1 cellular context compared by ENCODE assay signal in the genomic region with DNA sequence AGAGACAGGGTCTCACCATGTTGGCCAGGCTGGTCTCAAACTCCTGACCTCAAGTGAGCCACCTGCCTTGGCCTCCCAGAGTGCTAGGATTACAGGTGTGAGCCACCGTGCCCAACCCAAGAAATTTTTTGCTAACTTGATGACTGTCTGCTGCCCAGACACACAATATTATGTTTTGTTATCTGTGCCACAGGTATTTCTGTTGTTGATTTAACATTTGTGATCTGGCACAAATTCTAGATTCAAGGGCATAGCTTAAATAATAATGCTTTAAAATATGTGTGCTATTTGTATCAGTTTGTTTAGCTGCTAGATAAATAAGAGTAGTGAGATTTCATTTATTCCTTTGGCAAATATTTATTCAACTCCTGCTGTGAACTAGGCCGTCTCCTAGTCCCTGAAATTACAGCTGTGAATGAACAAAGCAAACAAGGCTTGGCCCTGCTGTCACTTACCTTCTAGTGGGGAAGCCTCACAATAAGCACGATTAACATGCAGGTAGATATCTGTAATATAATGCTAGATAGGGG.
TF ChIP-seq lines count a peak whose summit lies in the region.

No MANE protein-coding gene starts in this region.

TF ChIP-seq in HepG2, 621 proteins besides CTCF, POLR2A, EP300 and RAD21 (continued from another document and continues in another):
- TF ChIP-seq ZNF546 (CRISPR knock-in tag; conservative IDR thresholded peaks at IDR 0.05) (no peak), KDM1A (CRISPR knock-in tag; IDR thresholded peaks at IDR 0.05) (peak; percentile 87), SETDB1 (CRISPR knock-in tag; IDR thresholded peaks at IDR 0.05; ENCODE audit: borderline replicate concordance) (no peak), THAP11 (CRISPR knock-in tag; IDR thresholded peaks at IDR 0.05) (peak; percentile 69; the same call in 1 of the 2 replicates), GFI1 (CRISPR knock-in tag; IDR thresholded peaks at IDR 0.05; ENCODE audit: borderline replicate concordance) (peak; percentile 97), CC2D1A (CRISPR knock-in tag; IDR thresholded peaks at IDR 0.05) (no peak), ELF3 (CRISPR knock-in tag; IDR thresholded peaks at IDR 0.05) (peak; percentile 64; the same call in 1 of the 2 replicates), NR2F1 (CRISPR knock-in tag; IDR thresholded peaks at IDR 0.05) (peak in 1 of 2 experiments; percentile 77; a peak in 2 of 4 replicates), ZNF34 (CRISPR knock-in tag; IDR thresholded peaks at IDR 0.05; ENCODE audit: borderline replicate concordance) (peak; percentile 67; the same call in 1 of the 2 replicates), HNRNPH1 (optimal IDR thresholded peaks at IDR 0.05; ENCODE audit: low read depth, low read length) (no peak), NFKBIZ (CRISPR knock-in tag; IDR thresholded peaks at IDR 0.05) (peak; percentile 84), ESRRA (CRISPR knock-in tag; IDR thresholded peaks at IDR 0.05; ENCODE audit: low read depth) (peak; percentile 55; the same call in 1 of the 2 replicates), KAT7 (CRISPR knock-in tag; IDR thresholded peaks at IDR 0.05; ENCODE audit: borderline replicate concordance) (no peak), STAT5B (CRISPR knock-in tag; IDR thresholded peaks at IDR 0.05) (no peak), JARID2 (CRISPR knock-in tag; IDR thresholded peaks at IDR 0.05; ENCODE audit: insufficient replicate concordance) (no peak), PPARG (CRISPR knock-in tag; conservative IDR thresholded peaks at IDR 0.05) (peak; percentile 86), ZNF605 (CRISPR knock-in tag; IDR thresholded peaks at IDR 0.05) (peak; percentile 52; the same call in 1 of the 2 replicates), KLF16 (CRISPR knock-in tag; IDR thresholded peaks at IDR 0.05) (peak in 1 of 2 experiments; percentile 65; a peak in 1 of 4 replicates), ZSCAN25 (CRISPR knock-in tag; IDR thresholded peaks at IDR 0.05) (no peak), ZNF788 (CRISPR knock-in tag; IDR thresholded peaks at IDR 0.05; ENCODE audit: borderline replicate concordance) (no peak; the same call in 1 of the 2 replicates), ZNF878 (CRISPR knock-in tag; IDR thresholded peaks at IDR 0.05) (no peak; the same call in 1 of the 2 replicates), FOXM1 (CRISPR knock-in tag; IDR thresholded peaks at IDR 0.05) (no peak), YEATS2 (CRISPR knock-in tag; IDR thresholded peaks at IDR 0.05; ENCODE audit: borderline replicate concordance) (peak; percentile 21; the same call in 1 of the 2 replicates), CEBPB (IDR thresholded peaks at IDR 0.05; ENCODE audit: borderline replicate concordance, low read depth, low read length) (no peak), RXRB (CRISPR knock-in tag; IDR thresholded peaks at IDR 0.05; ENCODE audit: borderline replicate concordance) (peak; percentile 84), ZNF232 (CRISPR knock-in tag; IDR thresholded peaks at IDR 0.05; ENCODE audit: borderline replicate concordance) (no peak), TCF12 (IDR thresholded peaks at IDR 0.05) (no peak), TCF12 (CRISPR knock-in tag; IDR thresholded peaks at IDR 0.05) (0 out of 2 replicates have a peak, but pooled peaks have one; percentile 60), MTA1 (CRISPR knock-in tag; IDR thresholded peaks at IDR 0.05; ENCODE audit: borderline replicate concordance) (0 out of 2 replicates have a peak, but pooled peaks have one; percentile 47), ZNF432 (CRISPR knock-in tag; IDR thresholded peaks at IDR 0.05; ENCODE audit: borderline replicate concordance) (no peak), ZNF549 (CRISPR knock-in tag; IDR thresholded peaks at IDR 0.05) (no peak), TOPORS (CRISPR knock-in tag; IDR thresholded peaks at IDR 0.05) (no peak), TARDBP (CRISPR knock-in tag; IDR thresholded peaks at IDR 0.05) (peak; percentile 69; the same call in 1 of the 2 replicates), NCOR1 (IDR thresholded peaks at IDR 0.05; ENCODE audit: borderline replicate concordance, low read length) (peak; percentile 70; the same call in 1 of the 2 replicates), MAFK (conservative IDR thresholded peaks at IDR 0.05 in 1 of 2, IDR thresholded peaks at IDR 0.05 in 1 of 2; ENCODE audit: low read length in 2 of 2) (no peak), NFE2L1 (CRISPR knock-in tag; IDR thresholded peaks at IDR 0.05; ENCODE audit: borderline replicate concordance) (no peak), ZNF672 (CRISPR knock-in tag; IDR thresholded peaks at IDR 0.05) (no peak), ZFP1 (CRISPR knock-in tag; IDR thresholded peaks at IDR 0.05) (peak; percentile 83; the same call in 1 of the 2 replicates), TAF1 (CRISPR knock-in tag; IDR thresholded peaks at IDR 0.05) (no peak), SNAI1 (CRISPR knock-in tag; IDR thresholded peaks at IDR 0.05; ENCODE audit: borderline replicate concordance) (no peak), BCL6 (CRISPR knock-in tag; IDR thresholded peaks at IDR 0.05) (peak; percentile 88), ZNF354B (CRISPR knock-in tag; IDR thresholded peaks at IDR 0.05) (no peak), ZNF816 (CRISPR knock-in tag; IDR thresholded peaks at IDR 0.05; ENCODE audit: borderline replicate concordance) (0 out of 2 replicates have a peak, but pooled peaks have one; percentile 36), ZNF382 (CRISPR knock-in tag; IDR thresholded peaks at IDR 0.05; ENCODE audit: borderline replicate concordance) (no peak), NCOA2 (CRISPR knock-in tag; IDR thresholded peaks at IDR 0.05) (peak; percentile 93), JUNB (CRISPR knock-in tag; IDR thresholded peaks at IDR 0.05; ENCODE audit: borderline replicate concordance) (0 out of 2 replicates have a peak, but pooled peaks have one; percentile 13), NAIF1 (CRISPR knock-in tag; IDR thresholded peaks at IDR 0.05; ENCODE audit: borderline replicate concordance) (no peak)
- TF ChIP-seq, protein P1, sequence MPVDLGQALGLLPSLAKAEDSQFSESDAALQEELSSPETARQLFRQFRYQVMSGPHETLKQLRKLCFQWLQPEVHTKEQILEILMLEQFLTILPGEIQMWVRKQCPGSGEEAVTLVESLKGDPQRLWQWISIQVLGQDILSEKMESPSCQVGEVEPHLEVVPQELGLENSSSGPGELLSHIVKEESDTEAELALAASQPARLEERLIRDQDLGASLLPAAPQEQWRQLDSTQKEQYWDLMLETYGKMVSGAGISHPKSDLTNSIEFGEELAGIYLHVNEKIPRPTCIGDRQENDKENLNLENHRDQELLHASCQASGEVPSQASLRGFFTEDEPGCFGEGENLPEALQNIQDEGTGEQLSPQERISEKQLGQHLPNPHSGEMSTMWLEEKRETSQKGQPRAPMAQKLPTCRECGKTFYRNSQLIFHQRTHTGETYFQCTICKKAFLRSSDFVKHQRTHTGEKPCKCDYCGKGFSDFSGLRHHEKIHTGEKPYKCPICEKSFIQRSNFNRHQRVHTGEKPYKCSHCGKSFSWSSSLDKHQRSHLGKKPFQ (CRISPR knock-in tag; IDR thresholded peaks at IDR 0.05; ENCODE audit: insufficient replicate concordance): peak; percentile 61
- TF ChIP-seq, protein P2, sequence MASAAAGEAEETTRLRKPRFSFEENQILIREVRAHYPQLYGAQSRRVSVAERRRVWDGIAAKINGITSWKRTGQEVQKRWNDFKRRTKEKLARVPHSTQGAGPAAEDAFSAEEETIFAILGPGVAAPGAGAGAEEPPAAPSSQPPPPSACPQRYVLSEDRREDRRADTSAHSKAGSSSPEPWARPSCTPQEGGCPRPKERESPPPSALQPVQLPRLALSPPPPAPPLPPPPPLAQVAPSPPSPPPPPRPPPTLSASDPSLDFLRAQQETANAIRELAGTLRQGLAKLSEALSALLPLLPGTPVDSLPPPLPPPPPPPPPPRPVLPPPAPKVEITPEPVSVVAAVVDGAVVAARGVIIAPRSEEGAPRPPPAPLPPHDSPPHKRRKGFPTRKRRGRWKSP (CRISPR knock-in tag; IDR thresholded peaks at IDR 0.05): peak; percentile 67; the same call in 1 of the 2 replicates
- TF ChIP-seq, protein P3, sequence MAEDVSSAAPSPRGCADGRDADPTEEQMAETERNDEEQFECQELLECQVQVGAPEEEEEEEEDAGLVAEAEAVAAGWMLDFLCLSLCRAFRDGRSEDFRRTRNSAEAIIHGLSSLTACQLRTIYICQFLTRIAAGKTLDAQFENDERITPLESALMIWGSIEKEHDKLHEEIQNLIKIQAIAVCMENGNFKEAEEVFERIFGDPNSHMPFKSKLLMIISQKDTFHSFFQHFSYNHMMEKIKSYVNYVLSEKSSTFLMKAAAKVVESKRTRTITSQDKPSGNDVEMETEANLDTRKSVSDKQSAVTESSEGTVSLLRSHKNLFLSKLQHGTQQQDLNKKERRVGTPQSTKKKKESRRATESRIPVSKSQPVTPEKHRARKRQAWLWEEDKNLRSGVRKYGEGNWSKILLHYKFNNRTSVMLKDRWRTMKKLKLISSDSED (CRISPR knock-in tag; IDR thresholded peaks at IDR 0.05): no peak
- TF ChIP-seq, protein P4, sequence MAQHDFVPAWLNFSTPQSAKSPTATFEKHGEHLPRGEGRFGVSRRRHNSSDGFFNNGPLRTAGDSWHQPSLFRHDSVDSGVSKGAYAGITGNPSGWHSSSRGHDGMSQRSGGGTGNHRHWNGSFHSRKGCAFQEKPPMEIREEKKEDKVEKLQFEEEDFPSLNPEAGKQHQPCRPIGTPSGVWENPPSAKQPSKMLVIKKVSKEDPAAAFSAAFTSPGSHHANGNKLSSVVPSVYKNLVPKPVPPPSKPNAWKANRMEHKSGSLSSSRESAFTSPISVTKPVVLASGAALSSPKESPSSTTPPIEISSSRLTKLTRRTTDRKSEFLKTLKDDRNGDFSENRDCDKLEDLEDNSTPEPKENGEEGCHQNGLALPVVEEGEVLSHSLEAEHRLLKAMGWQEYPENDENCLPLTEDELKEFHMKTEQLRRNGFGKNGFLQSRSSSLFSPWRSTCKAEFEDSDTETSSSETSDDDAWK (CRISPR knock-in tag; IDR thresholded peaks at IDR 0.05): no peak
- TF ChIP-seq, protein P5, sequence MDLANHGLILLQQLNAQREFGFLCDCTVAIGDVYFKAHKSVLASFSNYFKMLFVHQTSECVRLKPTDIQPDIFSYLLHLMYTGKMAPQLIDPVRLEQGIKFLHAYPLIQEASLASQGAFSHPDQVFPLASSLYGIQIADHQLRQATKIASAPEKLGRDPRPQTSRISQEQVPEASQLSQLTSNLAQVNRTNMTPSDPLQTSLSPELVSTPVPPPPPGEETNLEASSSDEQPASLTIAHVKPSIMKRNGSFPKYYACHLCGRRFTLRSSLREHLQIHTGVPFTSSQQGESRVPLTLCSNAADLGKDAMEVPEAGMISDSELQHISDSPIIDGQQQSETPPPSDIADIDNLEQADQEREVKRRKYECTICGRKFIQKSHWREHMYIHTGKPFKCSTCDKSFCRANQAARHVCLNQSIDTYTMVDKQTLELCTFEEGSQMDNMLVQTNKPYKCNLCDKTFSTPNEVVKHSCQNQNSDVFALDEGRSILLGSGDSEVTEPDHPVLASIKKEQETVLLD (CRISPR knock-in tag; IDR thresholded peaks at IDR 0.05; ENCODE audit: low read depth): 0 out of 2 replicates have a peak, but pooled peaks have one; percentile 28
- TF ChIP-seq, protein P6, sequence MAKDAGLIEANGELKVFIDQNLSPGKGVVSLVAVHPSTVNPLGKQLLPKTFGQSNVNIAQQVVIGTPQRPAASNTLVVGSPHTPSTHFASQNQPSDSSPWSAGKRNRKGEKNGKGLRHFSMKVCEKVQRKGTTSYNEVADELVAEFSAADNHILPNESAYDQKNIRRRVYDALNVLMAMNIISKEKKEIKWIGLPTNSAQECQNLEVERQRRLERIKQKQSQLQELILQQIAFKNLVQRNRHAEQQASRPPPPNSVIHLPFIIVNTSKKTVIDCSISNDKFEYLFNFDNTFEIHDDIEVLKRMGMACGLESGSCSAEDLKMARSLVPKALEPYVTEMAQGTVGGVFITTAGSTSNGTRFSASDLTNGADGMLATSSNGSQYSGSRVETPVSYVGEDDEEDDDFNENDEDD (CRISPR knock-in tag; IDR thresholded peaks at IDR 0.05; ENCODE audit: borderline replicate concordance): 0 out of 2 replicates have a peak, but pooled peaks have one; percentile 31
- TF ChIP-seq, protein P7, sequence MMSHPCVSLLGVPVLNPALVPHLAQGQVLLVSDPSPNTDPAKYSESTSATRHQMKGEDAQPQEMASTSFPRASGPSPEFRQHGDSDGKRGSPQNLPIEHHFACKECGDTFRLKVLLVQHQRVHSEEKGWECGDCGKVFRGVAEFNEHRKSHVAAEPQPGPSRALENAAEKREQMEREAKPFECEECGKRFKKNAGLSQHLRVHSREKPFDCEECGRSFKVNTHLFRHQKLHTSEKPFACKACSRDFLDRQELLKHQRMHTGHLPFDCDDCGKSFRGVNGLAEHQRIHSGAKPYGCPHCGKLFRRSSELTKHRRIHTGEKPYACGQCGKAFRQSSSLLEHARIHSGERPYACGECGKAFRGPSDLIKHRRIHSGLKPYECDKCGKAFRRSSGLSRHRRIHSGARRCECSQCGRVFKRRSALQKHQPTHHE (CRISPR knock-in tag; IDR thresholded peaks at IDR 0.05; ENCODE audit: borderline replicate concordance): no peak
- TF ChIP-seq, protein P8, sequence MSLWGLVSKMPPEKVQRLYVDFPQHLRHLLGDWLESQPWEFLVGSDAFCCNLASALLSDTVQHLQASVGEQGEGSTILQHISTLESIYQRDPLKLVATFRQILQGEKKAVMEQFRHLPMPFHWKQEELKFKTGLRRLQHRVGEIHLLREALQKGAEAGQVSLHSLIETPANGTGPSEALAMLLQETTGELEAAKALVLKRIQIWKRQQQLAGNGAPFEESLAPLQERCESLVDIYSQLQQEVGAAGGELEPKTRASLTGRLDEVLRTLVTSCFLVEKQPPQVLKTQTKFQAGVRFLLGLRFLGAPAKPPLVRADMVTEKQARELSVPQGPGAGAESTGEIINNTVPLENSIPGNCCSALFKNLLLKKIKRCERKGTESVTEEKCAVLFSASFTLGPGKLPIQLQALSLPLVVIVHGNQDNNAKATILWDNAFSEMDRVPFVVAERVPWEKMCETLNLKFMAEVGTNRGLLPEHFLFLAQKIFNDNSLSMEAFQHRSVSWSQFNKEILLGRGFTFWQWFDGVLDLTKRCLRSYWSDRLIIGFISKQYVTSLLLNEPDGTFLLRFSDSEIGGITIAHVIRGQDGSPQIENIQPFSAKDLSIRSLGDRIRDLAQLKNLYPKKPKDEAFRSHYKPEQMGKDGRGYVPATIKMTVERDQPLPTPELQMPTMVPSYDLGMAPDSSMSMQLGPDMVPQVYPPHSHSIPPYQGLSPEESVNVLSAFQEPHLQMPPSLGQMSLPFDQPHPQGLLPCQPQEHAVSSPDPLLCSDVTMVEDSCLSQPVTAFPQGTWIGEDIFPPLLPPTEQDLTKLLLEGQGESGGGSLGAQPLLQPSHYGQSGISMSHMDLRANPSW (CRISPR knock-in tag; IDR thresholded peaks at IDR 0.05; ENCODE audit: borderline replicate concordance): peak; percentile 63; the same call in 1 of the 2 replicates
- TF ChIP-seq, protein P9, sequence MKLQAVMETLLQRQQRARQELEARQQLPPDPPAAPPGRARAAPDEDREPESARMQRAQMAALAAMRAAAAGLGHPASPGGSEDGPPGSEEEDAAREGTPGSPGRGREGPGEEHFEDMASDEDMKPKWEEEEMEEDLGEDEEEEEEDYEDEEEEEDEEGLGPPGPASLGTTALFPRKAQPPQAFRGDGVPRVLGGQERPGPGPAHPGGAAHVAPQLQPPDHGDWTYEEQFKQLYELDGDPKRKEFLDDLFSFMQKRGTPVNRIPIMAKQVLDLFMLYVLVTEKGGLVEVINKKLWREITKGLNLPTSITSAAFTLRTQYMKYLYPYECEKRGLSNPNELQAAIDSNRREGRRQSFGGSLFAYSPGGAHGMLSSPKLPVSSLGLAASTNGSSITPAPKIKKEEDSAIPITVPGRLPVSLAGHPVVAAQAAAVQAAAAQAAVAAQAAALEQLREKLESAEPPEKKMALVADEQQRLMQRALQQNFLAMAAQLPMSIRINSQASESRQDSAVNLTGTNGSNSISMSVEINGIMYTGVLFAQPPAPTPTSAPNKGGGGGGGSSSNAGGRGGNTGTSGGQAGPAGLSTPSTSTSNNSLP (IDR thresholded peaks at IDR 0.05; ENCODE audit: low read depth, low read length): peak; percentile 99
